In genomic region chr4:1231637-1232360, GRCh38 we compare ENCODE assay signal across 23 cellular contexts. TPM values are rescaled to one million over a fixed set of nuclear protein-coding genes. Genes with fewer than 3 reads are reported as not detected.
DNase-seq lines count a peak whose midpoint lies in the region; ATAC-seq and TF ChIP-seq lines count a peak whose summit lies in the region.
"Had no signal": no experiment of that assay in that cellular context is flagged by ENCODE, and none has a peak within 500 bp of the region (broad histone marks: within the 10 kb centered on the region; RNA-seq: fewer than 3 reads in every experiment).

No MANE protein-coding gene starts in this region.

- peak; percentile 31 for TF ChIP-seq POLR2A in prostate gland (IDR thresholded peaks at IDR 0.05)

- H3K36me3 ChIP-seq in prostate gland, result peaks cover 9 to 28% of the 10 kb centered on the region in 2 donors

- H3K27ac ChIP-seq in prostate gland, result peak overlapping the region in 1 of 2 donors; percentile 6
- H3K27ac ChIP-seq: BLaER1 treated with 17β-estradiol and CSF1 and Interleukin-3, amounts not matched to agents 10 nM and 100 nM; HL-60; thyroid gland had no signal

- peak overlapping the region; percentile 40 for H3K27ac Mint-ChIP-seq in activated T-helper 1 cell treated with anti-CD3 and anti-CD28 coated beads, Interleukin-12 subunit alpha, Interleukin-12 subunit beta, Interleukin-2, Interleukin-4 antibody, amounts not matched to agents 30 ng/mL and 10 ng/mL and 1 ng/mL, durations not matched to agents 14 hours and 24 hours and 36 hours
- H3K27ac Mint-ChIP-seq: memory B cell, T-cell had no signal

- no peaks in the 10 kb centered on the region for H3K27me3 ChIP-seq in prostate gland (replicated peaks; ENCODE audit: insufficient read depth)
- H3K27me3 ChIP-seq: BLaER1 treated with 17β-estradiol and CSF1 and Interleukin-3, amounts not matched to agents 10 nM and 100 nM; hepatocyte; MG63; thyroid gland had no signal

- no peak overlapping the region for H3K4me3 ChIP-seq in fibroblast of mammary gland (ENCODE audit: control insufficient read depth, low read depth, low read length)
- no peak overlapping the region for H3K4me3 ChIP-seq in prostate gland
- H3K4me3 ChIP-seq: BLaER1 treated with 17β-estradiol and CSF1 and Interleukin-3, amounts not matched to agents 10 nM and 100 nM; hepatocyte; MG63; thyroid gland had no signal

- intact Hi-C loops in Right ventricle myocardium inferior (cut with DNase I), result loop anchor here (5.0 kb wide), 1 partner anchor 64 kb away; no protein-coding TSS in a partner anchor
- intact Hi-C loops in left ventricle myocardium superior (cut with micrococcal nuclease), result no loop called here
- intact Hi-C loops in activated T-helper 1 cell treated with anti-CD3 and anti-CD28 coated beads, Interleukin-12 subunit alpha, Interleukin-12 subunit beta, Interleukin-2, Interleukin-4 antibody, amounts not matched to agents 30 ng/mL and 10 ng/mL and 1 ng/mL, durations not matched to agents 14 hours and 24 hours and 36 hours (cut with micrococcal nuclease), result no loop called here
- intact Hi-C loops in prostate gland (cut with DNase I), result no loop called here

- H3K27me3 Mint-ChIP-seq in activated T-helper 1 cell treated with anti-CD3 and anti-CD28 coated beads, Interleukin-12 subunit alpha, Interleukin-12 subunit beta, Interleukin-2, Interleukin-4 antibody, amounts not matched to agents 30 ng/mL and 10 ng/mL and 1 ng/mL, durations not matched to agents 14 hours and 24 hours and 36 hours (ENCODE audit: insufficient read depth), result no peaks in the 10 kb centered on the region
- H3K27me3 Mint-ChIP-seq: activated naive CD4-positive, alpha-beta T cell treated with anti-CD3 and anti-CD28 coated beads, Interleukin-2, amount 10 ng/mL, durations not matched to agents 7 days and 5 days; memory B cell; T-cell had no signal

- H3K4me1 Mint-ChIP-seq in activated T-helper 1 cell treated with anti-CD3 and anti-CD28 coated beads, Interleukin-12 subunit alpha, Interleukin-12 subunit beta, Interleukin-2, Interleukin-4 antibody, amounts not matched to agents 30 ng/mL and 10 ng/mL and 1 ng/mL, durations not matched to agents 14 hours and 24 hours and 36 hours (ENCODE audit: low read depth), result no peaks in the 10 kb centered on the region

- peaks cover 9% of the 10 kb centered on the region for H3K4me1 ChIP-seq in prostate gland (replicated peaks)

- DNase-seq in Right ventricle myocardium inferior (ENCODE audit: missing footprints) (peak; percentile 55), left ventricle myocardium superior (no peak), fibroblast of mammary gland (ENCODE audit: low read depth) (peak; percentile 54), prostate gland (ENCODE audit: low spot score) (no peak), NCI-H524 (lab: John Stamatoyannopoulos, UW) (no peak), NCI-H1436 (lab: John Stamatoyannopoulos, UW) (no peak)
- no peak for DNase-seq in activated T-helper 1 cell treated with anti-CD3 and anti-CD28 coated beads, Interleukin-12 subunit alpha, Interleukin-12 subunit beta, Interleukin-2, Interleukin-4 antibody, amounts not matched to agents 30 ng/mL and 10 ng/mL and 1 ng/mL, durations not matched to agents 14 hours and 24 hours and 36 hours (ENCODE audit: low spot score)
- DNase-seq: activated CD4-positive, alpha-beta T cell treated with anti-CD3 and anti-CD28 coated beads, Interleukin-2, amount 50 U/mL, for 4 hours; activated naive CD4-positive, alpha-beta T cell treated with anti-CD3 and anti-CD28 coated beads, Interleukin-2, amount 10 ng/mL, durations not matched to agents 7 days and 5 days; effector memory CD4-positive, alpha-beta T cell; MG63; NCI-H82; SHP77 treated with DMSO at 0.1 percent for 48 hours; stimulated activated CD4-positive, alpha-beta T cell treated with anti-CD3 and anti-CD28 coated beads, Interleukin-2, amount 100 ng/mL, for 24 hours; stimulated activated naive CD4-positive, alpha-beta T cell treated with Interleukin-2 at 50 U/mL for 16 hours; T-cell; thyroid gland had no signal

- no peaks in the 10 kb centered on the region for H3K9me3 Mint-ChIP-seq in activated T-helper 1 cell treated with anti-CD3 and anti-CD28 coated beads, Interleukin-12 subunit alpha, Interleukin-12 subunit beta, Interleukin-2, Interleukin-4 antibody, amounts not matched to agents 30 ng/mL and 10 ng/mL and 1 ng/mL, durations not matched to agents 14 hours and 24 hours and 36 hours
- H3K9me3 Mint-ChIP-seq: activated naive CD4-positive, alpha-beta T cell treated with anti-CD3 and anti-CD28 coated beads, Interleukin-2, amount 10 ng/mL, durations not matched to agents 7 days and 5 days; memory B cell; T-cell had no signal

- peaks cover 43% of the 10 kb centered on the region for H3K36me3 Mint-ChIP-seq in activated T-helper 1 cell treated with anti-CD3 and anti-CD28 coated beads, Interleukin-12 subunit alpha, Interleukin-12 subunit beta, Interleukin-2, Interleukin-4 antibody, amounts not matched to agents 30 ng/mL and 10 ng/mL and 1 ng/mL, durations not matched to agents 14 hours and 24 hours and 36 hours (ENCODE audit: low read depth)

- H3K9me3 ChIP-seq in prostate gland, result no peaks in the 10 kb centered on the region
- H3K9me3 ChIP-seq: BLaER1 treated with 17β-estradiol and CSF1 and Interleukin-3, amounts not matched to agents 10 nM and 100 nM; MG63; thyroid gland had no signal

- 62% methylated on average over 16 of the region's 23 CpGs for WGBS in prostate gland

- no peak overlapping the region for H3K4me3 Mint-ChIP-seq in activated T-helper 1 cell treated with anti-CD3 and anti-CD28 coated beads, Interleukin-12 subunit alpha, Interleukin-12 subunit beta, Interleukin-2, Interleukin-4 antibody, amounts not matched to agents 30 ng/mL and 10 ng/mL and 1 ng/mL, durations not matched to agents 14 hours and 24 hours and 36 hours
- H3K4me3 Mint-ChIP-seq: activated naive CD4-positive, alpha-beta T cell treated with anti-CD3 and anti-CD28 coated beads, Interleukin-2, amount 10 ng/mL, durations not matched to agents 7 days and 5 days; memory B cell; T-cell had no signal

- no peak for TF ChIP-seq CTCF in fibroblast of mammary gland (conservative IDR thresholded peaks at IDR 0.05; ENCODE audit: control insufficient read depth, insufficient read depth, low read depth, low read length)
- TF ChIP-seq CTCF in prostate gland (IDR thresholded peaks at IDR 0.05), result no peak

- no peak for ATAC-seq in Right ventricle myocardium inferior
- ATAC-seq in left ventricle myocardium superior, result no peak
- no peak for ATAC-seq in GM21737 (IDR thresholded peaks at IDR 0.05; ENCODE audit: unreplicated experiment)
- ATAC-seq: T-cell had no signal

RNA-seq across cellular contexts. Expression of gene CTBP1, which starts 17.1 kb away (rescaled TPM):
- total RNA-seq in Right ventricle myocardium inferior, result 121 TPM
- 133 TPM for total RNA-seq in left ventricle myocardium superior
- total RNA-seq in activated T-helper 1 cell treated with anti-CD3 and anti-CD28 coated beads, Interleukin-12 subunit alpha, Interleukin-12 subunit beta, Interleukin-2, Interleukin-4 antibody, amounts not matched to agents 30 ng/mL and 10 ng/mL and 1 ng/mL, durations not matched to agents 14 hours and 24 hours and 36 hours, result 203 and 206 TPM in 2 replicates
- 100 to 1,000 TPM; 173 to 264 TPM for total RNA-seq in prostate gland

RNA-seq across cellular contexts. Expression of gene MAEA, which starts 57.9 kb away (rescaled TPM):
- total RNA-seq in Right ventricle myocardium inferior, result 50.4 TPM
- total RNA-seq in left ventricle myocardium superior, result 49.6 TPM
- 67.1 and 68.1 TPM in 2 replicates for total RNA-seq in activated T-helper 1 cell treated with anti-CD3 and anti-CD28 coated beads, Interleukin-12 subunit alpha, Interleukin-12 subunit beta, Interleukin-2, Interleukin-4 antibody, amounts not matched to agents 30 ng/mL and 10 ng/mL and 1 ng/mL, durations not matched to agents 14 hours and 24 hours and 36 hours
- 100 to 1,000 TPM in 1 of 2 donors, 10 to 100 TPM in 1; 76.0 to 110 TPM for total RNA-seq in prostate gland

RNA-seq across cellular contexts. Expression of gene SPON2, which starts 59.4 kb away (rescaled TPM):
- total RNA-seq in Right ventricle myocardium inferior, result 22.6 TPM
- total RNA-seq in left ventricle myocardium superior, result 22.8 TPM
- total RNA-seq in activated T-helper 1 cell treated with anti-CD3 and anti-CD28 coated beads, Interleukin-12 subunit alpha, Interleukin-12 subunit beta, Interleukin-2, Interleukin-4 antibody, amounts not matched to agents 30 ng/mL and 10 ng/mL and 1 ng/mL, durations not matched to agents 14 hours and 24 hours and 36 hours, result 12.1 and 16.3 TPM in 2 replicates
- 100 to 1,000 TPM; 107 to 134 TPM for total RNA-seq in prostate gland
- total RNA-seq: G401 had no signal

Comparison
In these comparisons a context has a peak if more than half of its experiments do, and no peak if none do; other contexts are left out.
1. DNase-seq: peak in Right ventricle myocardium inferior (single experiment) and fibroblast of mammary gland (single experiment); none in left ventricle myocardium superior (single experiment), activated T-helper 1 cell treated with anti-CD3 and anti-CD28 coated beads, Interleukin-12 subunit alpha, Interleukin-12 subunit beta, Interleukin-2, Interleukin-4 antibody, amounts not matched to agents 30 ng/mL and 10 ng/mL and 1 ng/mL, durations not matched to agents 14 hours and 24 hours and 36 hours (single experiment), prostate gland (single experiment), NCI-H524 (0 of 2) and NCI-H1436 (single experiment).